In genomic region chr10:102550636-102551210, GRCh38 we compare ENCODE assay signal across 32 cellular contexts.
"Had no signal": no experiment of that assay in that cellular context is flagged by ENCODE, and none has a peak within 500 bp of the region (broad histone marks: within the 10 kb centered on the region; RNA-seq: fewer than 3 reads in every experiment).

No MANE protein-coding gene starts in this region.

- H3K4me1 Mint-ChIP-seq: activated CD4-positive, alpha-beta T cell treated with anti-CD3 and anti-CD28 coated beads, Interleukin-2, amount 10 ng/mL, durations not matched to agents 7 days and 5 days; activated naive CD8-positive, alpha-beta T cell treated with anti-CD3 and anti-CD28 coated beads, Interleukin-2, amount 10 ng/mL, durations not matched to agents 7 days and 5 days; activated naive CD8-positive, alpha-beta T cell treated with anti-CD3 and anti-CD28 coated beads, Interleukin-2, amount 50 U/mL, for 24 hours; WTC11 had no signal

- DNase-seq: activated CD4-positive, alpha-beta T cell treated with anti-CD3 and anti-CD28 coated beads for 1 hour; activated CD4-positive, alpha-beta T cell treated with anti-CD3 and anti-CD28 coated beads for 36 hours; activated CD4-positive, alpha-beta T cell treated with anti-CD3 and anti-CD28 coated beads for 48 hours; activated CD4-positive, alpha-beta T cell treated with anti-CD3 and anti-CD28 coated beads, Interleukin-2, amount 10 ng/mL, durations not matched to agents 7 days and 5 days; activated CD4-positive, alpha-beta T cell treated with anti-CD3 and anti-CD28 coated beads, Interleukin-2, amount 50 U/mL, for 48 hours; activated CD4-positive, CD25-positive, alpha-beta regulatory T cell; activated CD8-positive, alpha-beta memory T cell treated with anti-CD3 and anti-CD28 coated beads, Interleukin-2, amount 50 U/mL, for 4 hours; activated CD8-positive, alpha-beta T cell treated with anti-CD3 and anti-CD28 coated beads for 36 hours; activated gamma-delta T cell; activated naive CD4-positive, alpha-beta T cell treated with anti-CD3 and anti-CD28 coated beads, Interleukin-2, amount 10 ng/mL, durations not matched to agents 7 days and 5 days; activated naive CD4-positive, alpha-beta T cell treated with Interleukin-2 at 50 U/mL for 16 hours; activated naive CD8-positive, alpha-beta T cell treated with anti-CD3 and anti-CD28 coated beads, Interleukin-2, amount 10 ng/mL, durations not matched to agents 7 days and 5 days; activated naive CD8-positive, alpha-beta T cell treated with anti-CD3 and anti-CD28 coated beads, Interleukin-2, amount 50 U/mL, for 24 hours; activated T-cell treated with anti-CD3 and anti-CD28 coated beads for 4 hours; activated T-cell treated with anti-CD3 and anti-CD28 coated beads, Interleukin-2, amount 50 U/mL, for 1 hour; activated T-cell treated with anti-CD3 and anti-CD28 coated beads, Interleukin-2, amount 50 U/mL, for 4 hours; activated T-cell treated with anti-CD3 and anti-CD28 coated beads, Interleukin-2, amount 50 U/mL, for 72 hours; amygdala; anterior cingulate cortex; central memory CD4-positive, alpha-beta T cell; SW 1271; T-helper 1 cell; T-helper 2 cell; T-helper 9 cell; WERI-Rb-1 had no signal

- H3K27me3 Mint-ChIP-seq: activated CD4-positive, alpha-beta T cell treated with anti-CD3 and anti-CD28 coated beads for 36 hours; activated CD4-positive, alpha-beta T cell treated with anti-CD3 and anti-CD28 coated beads, Interleukin-2, amount 10 ng/mL, durations not matched to agents 7 days and 5 days; activated CD8-positive, alpha-beta T cell treated with anti-CD3 and anti-CD28 coated beads for 36 hours; activated naive CD4-positive, alpha-beta T cell treated with anti-CD3 and anti-CD28 coated beads, Interleukin-2, amount 10 ng/mL, durations not matched to agents 7 days and 5 days; activated naive CD4-positive, alpha-beta T cell treated with anti-CD3 and anti-CD28 coated beads, Interleukin-2, amount 50 U/mL, for 24 hours; activated naive CD8-positive, alpha-beta T cell; activated naive CD8-positive, alpha-beta T cell treated with anti-CD3 and anti-CD28 coated beads, Interleukin-2, amount 10 ng/mL, durations not matched to agents 7 days and 5 days; activated naive CD8-positive, alpha-beta T cell treated with anti-CD3 and anti-CD28 coated beads, Interleukin-2, amount 50 U/mL, for 24 hours; brain had no signal

- H3K4me3 Mint-ChIP-seq: activated CD4-positive, alpha-beta T cell treated with anti-CD3 and anti-CD28 coated beads for 36 hours; activated CD4-positive, alpha-beta T cell treated with anti-CD3 and anti-CD28 coated beads, Interleukin-2, amount 10 ng/mL, durations not matched to agents 7 days and 5 days; activated CD8-positive, alpha-beta T cell treated with anti-CD3 and anti-CD28 coated beads for 36 hours; activated naive CD4-positive, alpha-beta T cell treated with anti-CD3 and anti-CD28 coated beads, Interleukin-2, amount 10 ng/mL, durations not matched to agents 7 days and 5 days; activated naive CD4-positive, alpha-beta T cell treated with anti-CD3 and anti-CD28 coated beads, Interleukin-2, amount 50 U/mL, for 24 hours; activated naive CD8-positive, alpha-beta T cell; activated naive CD8-positive, alpha-beta T cell treated with anti-CD3 and anti-CD28 coated beads, Interleukin-2, amount 10 ng/mL, durations not matched to agents 7 days and 5 days; activated naive CD8-positive, alpha-beta T cell treated with anti-CD3 and anti-CD28 coated beads, Interleukin-2, amount 50 U/mL, for 24 hours; activated T-cell treated with anti-CD3 and anti-CD28 coated beads, Interleukin-2, amount 50 U/mL, for 4 hours; activated T-cell treated with anti-CD3 and anti-CD28 coated beads, Interleukin-2, amount 50 U/mL, for 72 hours; brain; T-helper 1 cell treated with Interleukin-12 subunit alpha and Interleukin-12 subunit beta and Interleukin-4 antibody, amounts not matched to agents 30 μg/mL and 1 μg/mL, for 36 hours; T-helper 2 cell treated with Interferon-gamma antibody and Interleukin-4, amounts not matched to agents 5 μg/mL and 100 μg/mL, for 36 hours; WTC11 had no signal

- H3K9me3 Mint-ChIP-seq: activated CD4-positive, alpha-beta T cell treated with anti-CD3 and anti-CD28 coated beads, Interleukin-2, amount 10 ng/mL, durations not matched to agents 7 days and 5 days; activated CD8-positive, alpha-beta T cell treated with anti-CD3 and anti-CD28 coated beads for 36 hours; activated naive CD4-positive, alpha-beta T cell treated with anti-CD3 and anti-CD28 coated beads, Interleukin-2, amount 10 ng/mL, durations not matched to agents 7 days and 5 days; activated naive CD4-positive, alpha-beta T cell treated with anti-CD3 and anti-CD28 coated beads, Interleukin-2, amount 50 U/mL, for 24 hours; activated naive CD8-positive, alpha-beta T cell treated with anti-CD3 and anti-CD28 coated beads, Interleukin-2, amount 10 ng/mL, durations not matched to agents 7 days and 5 days; activated naive CD8-positive, alpha-beta T cell treated with anti-CD3 and anti-CD28 coated beads, Interleukin-2, amount 50 U/mL, for 24 hours; activated T-cell treated with anti-CD3 and anti-CD28 coated beads, Interleukin-2, amount 50 U/mL, for 4 hours; activated T-cell treated with anti-CD3 and anti-CD28 coated beads, Interleukin-2, amount 50 U/mL, for 72 hours; activated T-helper 2 cell treated with anti-CD3 and anti-CD28 coated beads, Interferon-gamma antibody, Interleukin-2, Interleukin-4, amounts not matched to agents 10 μg/mL and 5 μg/mL and 100 μg/mL, durations not matched to agents 14 hours and 24 hours and 36 hours; brain; T-helper 1 cell treated with Interleukin-12 subunit alpha and Interleukin-12 subunit beta and Interleukin-4 antibody, amounts not matched to agents 30 μg/mL and 1 μg/mL, for 36 hours; T-helper 2 cell treated with Interferon-gamma antibody and Interleukin-4, amounts not matched to agents 5 μg/mL and 100 μg/mL, for 36 hours; WTC11 had no signal

- H3K27ac Mint-ChIP-seq: activated CD4-positive, alpha-beta T cell treated with anti-CD3 and anti-CD28 coated beads for 36 hours; activated CD4-positive, alpha-beta T cell treated with anti-CD3 and anti-CD28 coated beads, Interleukin-2, amount 10 ng/mL, durations not matched to agents 7 days and 5 days; activated CD8-positive, alpha-beta T cell treated with anti-CD3 and anti-CD28 coated beads for 36 hours; activated naive CD4-positive, alpha-beta T cell treated with anti-CD3 and anti-CD28 coated beads, Interleukin-2, amount 10 ng/mL, durations not matched to agents 7 days and 5 days; activated naive CD4-positive, alpha-beta T cell treated with anti-CD3 and anti-CD28 coated beads, Interleukin-2, amount 50 U/mL, for 24 hours; activated naive CD8-positive, alpha-beta T cell; activated naive CD8-positive, alpha-beta T cell treated with anti-CD3 and anti-CD28 coated beads, Interleukin-2, amount 10 ng/mL, durations not matched to agents 7 days and 5 days; activated naive CD8-positive, alpha-beta T cell treated with anti-CD3 and anti-CD28 coated beads, Interleukin-2, amount 50 U/mL, for 24 hours; activated T-cell treated with anti-CD3 and anti-CD28 coated beads, Interleukin-2, amount 50 U/mL, for 72 hours; activated T-helper 2 cell treated with anti-CD3 and anti-CD28 coated beads, Interferon-gamma antibody, Interleukin-2, Interleukin-4, amounts not matched to agents 10 μg/mL and 5 μg/mL and 100 μg/mL, durations not matched to agents 14 hours and 24 hours and 36 hours; brain; T-helper 1 cell treated with Interleukin-12 subunit alpha and Interleukin-12 subunit beta and Interleukin-4 antibody, amounts not matched to agents 30 μg/mL and 1 μg/mL, for 36 hours; T-helper 2 cell treated with Interferon-gamma antibody and Interleukin-4, amounts not matched to agents 5 μg/mL and 100 μg/mL, for 36 hours; WTC11 had no signal
